ENCODE assay signal across 18 cellular contexts in genomic region chr17:18613016-18613415, GRCh38. TPM values are rescaled to one million over a fixed set of nuclear protein-coding genes. Genes with fewer than 3 reads are reported as not detected.
"Had no signal": no experiment of that assay in that cellular context is flagged by ENCODE, and none has a peak within 500 bp of the region (broad histone marks: within the 10 kb centered on the region; RNA-seq: fewer than 3 reads in every experiment).

No MANE protein-coding gene starts in this region.

RNA-seq across cellular contexts. Expression of gene TBC1D28, which starts 31.2 kb away (rescaled TPM):
- total RNA-seq: naive thymus-derived CD8-positive, alpha-beta T cell; natural killer cell treated with Interleukin-12 subunit alpha and Interleukin-12 subunit beta and Interleukin-15 and Interleukin-18, amount 100 ng/mL, for 72 hours; omental fat pad; osteocyte; pancreas; posterior vena cava; pulmonary artery endothelial cell; right atrium auricular region; sciatic nerve; smooth muscle cell; spleen; subcutaneous adipose tissue; temporal lobe; thoracic aorta; transverse colon; upper lobe of right lung; urinary bladder; uterus had no signal
